9 cellular contexts compared by ENCODE assay signal in genomic region chr12:124747426-124748161, GRCh38.
DNase-seq lines count a peak whose midpoint lies in the region; ATAC-seq, FAIRE-seq and TF ChIP-seq lines count a peak whose summit lies in the region.
"Had no signal": no experiment of that assay in that cellular context is flagged by ENCODE, and none has a peak within 500 bp of the region (broad histone marks: within the 10 kb centered on the region; RNA-seq: fewer than 3 reads in every experiment).

No MANE protein-coding gene starts in this region.

- WGBS in adrenal gland, 4 donors, result 80 to 86% (median 82%) methylated on average over 11 to 15 of the region's 15 CpGs
- WGBS in HepG2 (ENCODE audit: low lambda C conversion rate), result 40% methylated on average over 13 of the region's 15 CpGs
- 84 to 85% methylated on average over 14 to 15 of the region's 15 CpGs for WGBS in testis, 2 donors

- intact Hi-C loops in adrenal gland (cut with DNase I), result loop anchor here in 1 of 2 donors (10.0 kb wide), 1 partner anchor 63 kb away; no protein-coding TSS in a partner anchor
- intact Hi-C loops in HepG2 (cut with micrococcal nuclease; ENCODE audit: unreplicated experiment), result no loop called here
- intact Hi-C loops in testis (cut with DNase I; ENCODE audit: low total_unique reads), result loop anchor here (5.0 kb wide), 1 partner anchor 180 kb away; the partner anchor contains the start of gene NCOR2

- no peaks in the 10 kb centered on the region for H3K27me3 ChIP-seq in adrenal gland
- peaks cover 0 to 20% of the 10 kb centered on the region in 2 experiments; a peak in 1 of 5 replicates for H3K27me3 ChIP-seq in HepG2 (ENCODE audit: control insufficient read depth in 1 of 2, insufficient read depth in 2 of 2, low read length in 2 of 2)
- H3K27me3 ChIP-seq in testis, result no peaks in the 10 kb centered on the region
- H3K27me3 ChIP-seq: heart right ventricle had no signal

- no peaks in the 10 kb centered on the region for H3K36me3 ChIP-seq in adrenal gland (replicated peaks in 1 of 2)
- no peaks in the 10 kb centered on the region for H3K36me3 ChIP-seq in HepG2 (replicated peaks in 1 of 2; ENCODE audit: control insufficient read depth in 1 of 2, insufficient read depth in 2 of 2, low read length in 2 of 2)
- no peaks in the 10 kb centered on the region for H3K36me3 ChIP-seq in testis (ENCODE audit: low read depth, missing control alignments)
- H3K36me3 ChIP-seq: heart right ventricle had no signal

- peak overlapping the region in 4 of 5 donors; percentile 74 to 91 (median 85) for H3K27ac ChIP-seq in adrenal gland
- H3K27ac ChIP-seq in HepG2 (ENCODE audit: extremely low read length, insufficient read depth, low read length), result no peak overlapping the region
- no peak overlapping the region for H3K27ac ChIP-seq in testis

- H3K4me1 ChIP-seq in adrenal gland (replicated peaks in 1 of 2) (peaks cover 14 to 36% of the 10 kb centered on the region in 2 donors), HepG2 (ENCODE audit: insufficient read depth, low read length) (peaks cover 61% of the 10 kb centered on the region), testis (peaks cover 31% of the 10 kb centered on the region)

- in situ Hi-C loops in HepG2 (cut with HindIII; ENCODE audit: extremely low pct_ligation_motif_present, low pct_unique_long_range_greater_than_20kb), result no loop called here

- no peaks in the 10 kb centered on the region for H3K79me2 ChIP-seq in HepG2 (ENCODE audit: insufficient read depth, low read length)

- BruUV-seq in HepG2 (replicated peaks; lab: Mats Ljungman, UMichigan), result no TSS peak

- CTCF ChIA-PET in HepG2 (lab: Yijun Ruan, JAX; ENCODE audit: low intra/inter-chr PET ratio, low total read pairs), result no interaction called here

- H3K4me2 ChIP-seq in HepG2 (ENCODE audit: low read depth, low read length), result no peak overlapping the region

- no peaks in the 10 kb centered on the region for H3K9me3 ChIP-seq in adrenal gland (replicated peaks in 1 of 3)
- H3K9me3 ChIP-seq in HepG2 (ENCODE audit: low read length), result no peaks in the 10 kb centered on the region
- H3K9me3 ChIP-seq in testis, result no peaks in the 10 kb centered on the region
- H3K9me3 ChIP-seq: heart right ventricle had no signal

- H3K9ac ChIP-seq in HepG2 (ENCODE audit: insufficient read depth, low read depth, low read length), result no peak overlapping the region

- peak; percentile 70 for ATAC-seq in HG02981 (IDR thresholded peaks at IDR 0.05; ENCODE audit: unreplicated experiment)
- no peak for ATAC-seq in HepG2
- ATAC-seq: heart right ventricle had no signal

- TF ChIP-seq POLR2A in adrenal gland (IDR thresholded peaks at IDR 0.05), result no peak
- TF ChIP-seq POLR2A in HepG2 (IDR thresholded peaks at IDR 0.05; ENCODE audit: insufficient read depth in 1 of 2, low read depth in 2 of 2, low read length in 2 of 2), result no peak
- no peak for TF ChIP-seq POLR2A in testis (IDR thresholded peaks at IDR 0.05)

- TF ChIP-seq CTCF in adrenal gland (IDR thresholded peaks at IDR 0.05) (no peak), HepG2 (CRISPR knock-in tag; IDR thresholded peaks at IDR 0.05) (no peak), GM10266 (IDR thresholded peaks at IDR 0.05; ENCODE audit: control insufficient read depth, insufficient read depth, low read depth, missing control alignments) (no peak), testis (IDR thresholded peaks at IDR 0.05) (no peak)

- H3K4me3 ChIP-seq in adrenal gland (no peak overlapping the region), HepG2 (replicated peaks in 1 of 3; ENCODE audit: insufficient read depth in 1 of 3, low read depth in 2 of 3, low read length in 3 of 3) (no peak overlapping the region), testis (no peak overlapping the region)
- H3K4me3 ChIP-seq: heart right ventricle had no signal

- DNase-seq in AML-193 (lab: John Stamatoyannopoulos, UW), result peak; percentile 75 to 87
- DNase-seq in adrenal gland, result no peak
- peak; percentile 65 for DNase-seq in HepG2 (ENCODE audit: low spot score)
- DNase-seq in NCI-H1105 treated with DMSO at 0.1 percent for 48 hours (lab: John Stamatoyannopoulos, UW), result no peak
- no peak for DNase-seq in mucosa of gallbladder (ENCODE audit: low spot score)
- no peak for DNase-seq in GM10266 (ENCODE audit: extremely low spot score)
- no peak for DNase-seq in testis
- DNase-seq: heart right ventricle had no signal

- POLR2A ChIA-PET in HepG2 (lab: Yijun Ruan, JAX), result no interaction called here

- no peak for TF ChIP-seq EP300 in HepG2 (IDR thresholded peaks at IDR 0.05; ENCODE audit: low read depth in 2 of 2, low read length in 2 of 2)
- TF ChIP-seq EP300 in HepG2 (CRISPR knock-in tag; IDR thresholded peaks at IDR 0.05; ENCODE audit: borderline replicate concordance), result no peak

- no peak for FAIRE-seq in HepG2 (lab: Jason Lieb, UNC)

- H4K20me1 ChIP-seq in HepG2 (ENCODE audit: insufficient read depth, low read length), result no peaks in the 10 kb centered on the region

- H2AFZ ChIP-seq in HepG2 (ENCODE audit: low read length), result no peak overlapping the region

- TF ChIP-seq RAD21 in HepG2 (CRISPR knock-in tag; IDR thresholded peaks at IDR 0.05), result no peak

TF ChIP-seq in HepG2, 621 proteins besides CTCF, POLR2A, EP300 and RAD21:
- TF ChIP-seq SCMH1 (CRISPR knock-in tag; IDR thresholded peaks at IDR 0.05; ENCODE audit: borderline replicate concordance), result no peak
TF ChIP-seq in HepG2: peak in this region for 0.

Comparison
In these comparisons a context has a peak if more than half of its experiments do, and no peak if none do; other contexts are left out.
1. DNase-seq: peak in AML-193 (2 of 2) and HepG2 (single experiment); none in adrenal gland (0 of 7), NCI-H1105 treated with DMSO at 0.1 percent for 48 hours (single experiment), mucosa of gallbladder (single experiment), GM10266 (single experiment) and testis (single experiment).
2. H3K27ac ChIP-seq: peak in adrenal gland (4 of 5); none in HepG2 (single experiment) and testis (0 of 2).